ENCODE assay signal across 13 cellular contexts in the genomic region with DNA sequence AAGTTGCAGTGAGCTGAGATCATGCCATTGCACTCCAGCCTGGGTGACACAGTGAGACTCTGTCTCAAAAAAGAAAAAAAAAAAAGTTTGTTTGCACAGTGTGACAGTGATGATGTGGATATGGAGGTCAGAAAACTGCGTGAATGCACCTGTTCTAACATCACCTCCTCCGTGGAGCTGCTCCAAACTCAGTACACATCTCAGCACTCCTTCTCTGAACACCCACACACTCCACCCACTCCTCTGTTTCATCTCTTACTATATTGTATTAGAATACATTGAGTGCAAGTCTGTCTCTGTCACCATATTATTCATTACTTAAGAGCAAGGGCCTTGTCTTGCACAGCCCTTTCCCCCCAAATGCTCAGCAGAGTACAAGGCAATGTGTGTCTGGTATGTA.
"Had no signal": no experiment of that assay in that cellular context is flagged by ENCODE, and none has a peak within 500 bp of the region (broad histone marks: within the 10 kb centered on the region; RNA-seq: fewer than 3 reads in every experiment).

No MANE protein-coding gene starts in this region.

- H3K27ac ChIP-seq: coronary artery, heart left ventricle, psoas muscle, sigmoid colon, upper lobe of left lung had no signal

- DNase-seq: central memory CD4-positive, alpha-beta T cell; effector CD8-positive, alpha-beta T cell; foreskin melanocyte; heart left ventricle; mucosa of descending colon; naive thymus-derived CD8-positive, alpha-beta T cell; psoas muscle; SHP77; sigmoid colon; stimulated activated naive CD8-positive, alpha-beta T cell treated with anti-CD3 and anti-CD28 coated beads, Interleukin-15, Interleukin-2, amounts not matched to agents 100 U/mL and 50 U/mL, for 24 hours; upper lobe of left lung had no signal

- H3K4me3 Mint-ChIP-seq: activated naive CD4-positive, alpha-beta T cell treated with anti-CD3 and anti-CD28 coated beads, Interleukin-2, amount 50 U/mL, for 24 hours; naive thymus-derived CD8-positive, alpha-beta T cell had no signal

- H3K27ac Mint-ChIP-seq: activated naive CD4-positive, alpha-beta T cell treated with anti-CD3 and anti-CD28 coated beads, Interleukin-2, amount 50 U/mL, for 24 hours had no signal

- H3K36me3 Mint-ChIP-seq: activated naive CD4-positive, alpha-beta T cell treated with anti-CD3 and anti-CD28 coated beads, Interleukin-2, amount 50 U/mL, for 24 hours; naive thymus-derived CD8-positive, alpha-beta T cell had no signal

- H3K9me3 Mint-ChIP-seq: activated naive CD4-positive, alpha-beta T cell treated with anti-CD3 and anti-CD28 coated beads, Interleukin-2, amount 50 U/mL, for 24 hours; naive thymus-derived CD8-positive, alpha-beta T cell had no signal
